In the genomic region with DNA sequence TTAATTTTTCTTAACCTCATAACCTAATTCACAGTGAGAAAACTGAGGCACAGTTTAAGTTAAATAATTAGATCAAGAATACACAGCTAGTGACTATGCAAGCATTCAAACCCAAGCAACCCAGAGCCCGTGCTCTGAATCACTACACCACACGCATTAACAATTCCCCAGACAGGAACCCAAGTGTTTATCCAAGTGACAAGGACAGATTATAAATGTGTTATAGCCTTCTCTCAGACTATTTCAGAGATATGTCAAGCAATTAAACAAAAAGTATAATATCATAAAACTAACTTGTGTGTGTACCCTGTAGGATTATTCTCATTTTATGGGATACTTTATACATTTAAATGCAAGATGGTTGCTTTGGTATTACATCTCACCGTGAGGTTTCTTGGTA, we compare ENCODE assay signal across 20 cellular contexts.
"Had no signal": no experiment of that assay in that cellular context is flagged by ENCODE, and none has a peak within 500 bp of the region (broad histone marks: within the 10 kb centered on the region; RNA-seq: fewer than 3 reads in every experiment).

No MANE protein-coding gene starts in this region.

- ATAC-seq: activated CD4-positive, alpha-beta T cell treated with anti-CD3 and anti-CD28 coated beads for 36 hours; activated naive CD4-positive, alpha-beta T cell treated with anti-CD3 and anti-CD28 coated beads, Interleukin-2, amount 50 U/mL, for 72 hours; body of pancreas; heart right ventricle; natural killer cell treated with Interleukin-12 subunit alpha and Interleukin-12 subunit beta and Interleukin-15 and Interleukin-18, amount 100 ng/mL, for 72 hours; stimulated activated naive B cell treated with anti-CD40 and anti-IgM and Interleukin-4, amounts not matched to agents 10 μg/mL and 1 μg/mL and 100 μg/mL, for 72 hours; WTC11 had no signal

- FAIRE-seq: endometrium had no signal

- H3K27ac ChIP-seq: adrenal gland, body of pancreas, colonic mucosa, heart right ventricle, thyroid gland had no signal

- H3K4me1 ChIP-seq: colonic mucosa had no signal

- H3K27me3 ChIP-seq: adrenal gland, body of pancreas, colonic mucosa, heart right ventricle, sigmoid colon, thyroid gland had no signal

- H3K36me3 ChIP-seq: adrenal gland, colonic mucosa, sigmoid colon, thyroid gland had no signal

- DNase-seq: activated CD4-positive, alpha-beta T cell treated with anti-CD3 and anti-CD28 coated beads for 36 hours; activated CD4-positive, alpha-beta T cell treated with anti-CD3 and anti-CD28 coated beads, Interleukin-2, amount 50 U/mL, for 48 hours; activated gamma-delta T cell treated with Interleukin-2 at 50 U/mL for 16 hours; adrenal gland; body of pancreas; caudate nucleus; colonic mucosa; heart right ventricle; immature natural killer cell; posterior cingulate gyrus; sigmoid colon; stimulated activated CD4-positive, alpha-beta T cell treated with anti-CD3 and anti-CD28 coated beads, Interleukin-4, amount 100 ng/mL, for 4 hours; stimulated activated naive B cell treated with anti-CD40 and anti-IgM and Interleukin-4, amounts not matched to agents 10 μg/mL and 1 μg/mL and 100 μg/mL, for 72 hours; SW 1271; T-helper 2 cell; thyroid gland had no signal

- H3K4me3 ChIP-seq: adrenal gland, body of pancreas, colonic mucosa, heart right ventricle, sigmoid colon, thyroid gland had no signal

- H3K9me3 ChIP-seq: adrenal gland, body of pancreas, colonic mucosa, heart right ventricle, sigmoid colon, thyroid gland had no signal
